8 cellular contexts compared by ENCODE assay signal in genomic region chr7:99374121-99375064, GRCh38. TPM values are rescaled to one million over a fixed set of nuclear protein-coding genes. Genes with fewer than 3 reads are reported as not detected.
A peak's percentile ranks its signal among the peaks of the same experiment; 100 is the strongest.
DNase-seq lines count a peak whose midpoint lies in the region; ATAC-seq and TF ChIP-seq lines count a peak whose summit lies in the region.

Gene ARPC1B (plus strand): TSS chr7:99374730. CDS start chr7:99385715, 10,985 bp downstream.

- no peaks in the 10 kb centered on the region for H3K36me3 ChIP-seq in BE2C
- peaks cover 20% of the 10 kb centered on the region for H3K36me3 ChIP-seq in NT2/D1 (ENCODE audit: insufficient read depth, insufficient read length, low read length)
- peaks cover 4% of the 10 kb centered on the region in 2 donors for H3K36me3 ChIP-seq in mucosa of rectum (ENCODE audit: control insufficient read depth in 2 of 2, insufficient read depth in 2 of 2, low read length in 2 of 2)

- H3K9ac ChIP-seq in NT2/D1 (ENCODE audit: insufficient read length, low read depth) (peak within 1 kb of the TSS; percentile 85), mucosa of rectum (ENCODE audit: low read depth in 1 of 2, low read length in 2 of 2) (peak within 1 kb of the TSS; percentile 60 to 77)

- peak within 1 kb of the TSS; percentile 67 for H3K4me3 ChIP-seq in BE2C (ENCODE audit: low read depth, low read length)
- H3K4me3 ChIP-seq in NT2/D1 (ENCODE audit: insufficient read length, low read depth): peak within 1 kb of the TSS; percentile 57
- H3K4me3 ChIP-seq in mucosa of rectum (ENCODE audit: low read length in 2 of 2): peak within 1 kb of the TSS; percentile 64 to 72

- H3K27ac Mint-ChIP-seq in activated CD8-positive, alpha-beta memory T cell treated with anti-CD3 and anti-CD28 coated beads, Interleukin-2, amount 10 ng/mL, durations not matched to agents 7 days and 5 days: peak within 1 kb of the TSS; percentile 80

- peak; percentile 78 for DNase-seq in BE2C
- DNase-seq in NT2/D1 (ENCODE audit: low read depth, low spot score): peak; percentile 58
- peak; percentile 89 for DNase-seq in activated CD8-positive, alpha-beta memory T cell treated with anti-CD3 and anti-CD28 coated beads, Interleukin-2, amount 10 ng/mL, durations not matched to agents 7 days and 5 days
- DNase-seq in epidermal melanocyte (ENCODE audit: insufficient read length, low spot score): peak; percentile 80
- DNase-seq in stimulated activated CD8-positive, alpha-beta memory T cell treated with anti-CD3 and anti-CD28 coated beads, Interleukin-7, amount 100 ng/mL, for 1 hour (ENCODE audit: low read depth in 2 of 2): peak; percentile 67 to 72

- H3K27me3 ChIP-seq in BE2C: no peaks in the 10 kb centered on the region
- H3K27me3 ChIP-seq in NT2/D1 (ENCODE audit: insufficient read depth, insufficient read length): no peaks in the 10 kb centered on the region
- H3K27me3 ChIP-seq in mucosa of rectum (ENCODE audit: control insufficient read depth in 2 of 2, insufficient read depth in 2 of 2, low read length in 2 of 2): no peaks in the 10 kb centered on the region

- H3K9me3 ChIP-seq in BE2C (no peaks in the 10 kb centered on the region), NT2/D1 (ENCODE audit: insufficient read depth, low read length) (no peaks in the 10 kb centered on the region), mucosa of rectum (ENCODE audit: control insufficient read depth in 2 of 2, low read length in 2 of 2) (no peaks in the 10 kb centered on the region)

- no peaks in the 10 kb centered on the region for H3K9me3 Mint-ChIP-seq in activated CD8-positive, alpha-beta memory T cell treated with anti-CD3 and anti-CD28 coated beads, Interleukin-2, amount 10 ng/mL, durations not matched to agents 7 days and 5 days (ENCODE audit: low read depth)

- peak within 1 kb of the TSS; percentile 79 for H3K4me3 Mint-ChIP-seq in activated CD8-positive, alpha-beta memory T cell treated with anti-CD3 and anti-CD28 coated beads, Interleukin-2, amount 10 ng/mL, durations not matched to agents 7 days and 5 days

- H3K36me3 Mint-ChIP-seq in activated CD8-positive, alpha-beta memory T cell treated with anti-CD3 and anti-CD28 coated beads, Interleukin-2, amount 10 ng/mL, durations not matched to agents 7 days and 5 days: peaks cover 19% of the 10 kb centered on the region

- peak within 1 kb of the TSS; percentile 87 for H3K27ac ChIP-seq in mucosa of rectum (ENCODE audit: low read depth in 2 of 2, low read length in 2 of 2)

- no peaks in the 10 kb centered on the region for H3K27me3 Mint-ChIP-seq in activated CD8-positive, alpha-beta memory T cell treated with anti-CD3 and anti-CD28 coated beads, Interleukin-2, amount 10 ng/mL, durations not matched to agents 7 days and 5 days

- TF ChIP-seq CTCF in BE2C (IDR thresholded peaks at IDR 0.05; ENCODE audit: low read depth, low read length): no peak

- peaks cover 42% of the 10 kb centered on the region for H3K4me1 Mint-ChIP-seq in activated CD8-positive, alpha-beta memory T cell treated with anti-CD3 and anti-CD28 coated beads, Interleukin-2, amount 10 ng/mL, durations not matched to agents 7 days and 5 days

- peak; percentile 63 for ATAC-seq in GM18909 (IDR thresholded peaks at IDR 0.05; ENCODE audit: poor library complexity, unreplicated experiment)
- ATAC-seq in HG03103 (IDR thresholded peaks at IDR 0.05; ENCODE audit: low read depth, unreplicated experiment): peak; percentile 44
- peak; percentile 72 for ATAC-seq in activated CD8-positive, alpha-beta memory T cell treated with anti-CD3 and anti-CD28 coated beads, Interleukin-2, amount 10 ng/mL, durations not matched to agents 7 days and 5 days

- CTCF ChIA-PET in activated CD8-positive, alpha-beta memory T cell treated with anti-CD3 and anti-CD28 coated beads, Interleukin-2, amount 10 ng/mL, durations not matched to agents 7 days and 5 days (lab: Charles Lee): interaction anchor here (1.0 kb wide), 1 partner anchor 17 kb away, joined by 3 read pairs; no protein-coding TSS in a partner anchor

- H3K4me1 ChIP-seq in BE2C (peaks cover 3% of the 10 kb centered on the region; the same call in 1 of the 2 replicates), NT2/D1 (ENCODE audit: insufficient read depth, insufficient read length) (peaks cover 10% of the 10 kb centered on the region), mucosa of rectum (ENCODE audit: control insufficient read depth in 2 of 2, insufficient read depth in 2 of 2, low read length in 2 of 2) (peaks cover 12 to 18% of the 10 kb centered on the region in 2 donors)

RNA-seq across cellular contexts. Expression of gene ARPC1B, which starts in this region (rescaled TPM):
- polyA plus RNA-seq in BE2C (2012; ENCODE audit: insufficient read depth, insufficient read length, low read depth): 38.0 TPM
- total RNA-seq in activated CD8-positive, alpha-beta memory T cell treated with anti-CD3 and anti-CD28 coated beads, Interleukin-2, amount 10 ng/mL, durations not matched to agents 7 days and 5 days: 100 to 1,000 TPM; 388 to 398 TPM

Comparison
In these comparisons a context has a peak if more than half of its experiments do, and no peak if none do; other contexts are left out.
1. Peak in every context shown above with its lines: DNase-seq, ATAC-seq, H3K4me3 ChIP-seq and H3K27ac ChIP-seq.